8 cellular contexts compared by ENCODE assay signal in genomic region chr10:72087392-72087968, GRCh38. TPM values are rescaled to one million over a fixed set of nuclear protein-coding genes. Genes with fewer than 3 reads are reported as not detected.
A peak's percentile ranks its signal among the peaks of the same experiment; 100 is the strongest.
DNase-seq lines count a peak whose midpoint lies in the region; ATAC-seq and TF ChIP-seq lines count a peak whose summit lies in the region.

No MANE protein-coding gene starts in this region.

- no peak overlapping the region for H2AFZ ChIP-seq in neural cell (ENCODE audit: low read depth, low read length)

- peaks cover 25 to 53% of the 10 kb centered on the region in 2 donors for H3K36me3 Mint-ChIP-seq in CD4-positive, alpha-beta memory T cell

- peak overlapping the region; percentile 54 for H3K9ac ChIP-seq in endocrine pancreas (ENCODE audit: control insufficient read depth, insufficient read depth, low read length)
- H3K9ac ChIP-seq in neural cell (ENCODE audit: low read length): peak overlapping the region; percentile 41

- H3K4me2 ChIP-seq in neural cell (ENCODE audit: low read length): no peak overlapping the region

- H3K79me2 ChIP-seq in neural cell (replicated peaks; ENCODE audit: insufficient read depth, low read length): no peaks in the 10 kb centered on the region

- peak overlapping the region; percentile 92 to 100 (median 97) for H3K4me3 Mint-ChIP-seq in CD4-positive, alpha-beta memory T cell

- TF ChIP-seq RAD21 in neural cell (conservative IDR thresholded peaks at IDR 0.05): no peak

- H3K27ac Mint-ChIP-seq in CD4-positive, alpha-beta memory T cell: peak overlapping the region; percentile 93 to 99 (median 97)

- POLR2A ChIA-PET in CD4-positive, alpha-beta memory T cell (lab: Charles Lee; ENCODE audit: partially characterized antibody): interaction anchor here (0.6 to 14.0 kb wide), 37 partner anchors 8 to 1408 kb away, joined by 3 to 329 read pairs (median 6); partner anchors contain the start of genes ANAPC16, ASCC1, DDIT4 and DNAJB12

- TF ChIP-seq CTCF in neural cell (IDR thresholded peaks at IDR 0.05; ENCODE audit: poor library complexity, severe bottlenecking): no peak

- H3K27me3 Mint-ChIP-seq in CD4-positive, alpha-beta memory T cell: peaks cover 0 to 2% of the 10 kb centered on the region in 2 donors

- intact Hi-C loops in CD4-positive, alpha-beta memory T cell (cut with micrococcal nuclease): loop anchor here (1.0 to 10.0 kb wide), 3 partner anchors 8 to 343 kb away; no protein-coding TSS in a partner anchor

- H3K9me3 Mint-ChIP-seq in CD4-positive, alpha-beta memory T cell: peaks cover 0 to 5% (median 0%) of the 10 kb centered on the region in 8 donors

- peak overlapping the region; percentile 94 for H3K27ac ChIP-seq in CD4-positive, alpha-beta memory T cell (ENCODE audit: low read depth, low read length)
- no peak overlapping the region for H3K27ac ChIP-seq in neural cell (ENCODE audit: low read length)

- peaks cover 64% of the 10 kb centered on the region for H3K4me1 ChIP-seq in CD4-positive, alpha-beta memory T cell (ENCODE audit: insufficient read depth, low read length)
- no peaks in the 10 kb centered on the region for H3K4me1 ChIP-seq in endocrine pancreas (ENCODE audit: control insufficient read depth, insufficient read depth, low read length)

- H3K27me3 ChIP-seq in CD4-positive, alpha-beta memory T cell (ENCODE audit: insufficient read depth, low read length): no peaks in the 10 kb centered on the region
- H3K27me3 ChIP-seq in endocrine pancreas (ENCODE audit: control insufficient read depth, insufficient read depth, low read length) (no peaks in the 10 kb centered on the region), neural cell (ENCODE audit: insufficient read depth, low read depth, low read length) (peaks cover 62% of the 10 kb centered on the region)

- CTCF ChIA-PET in CD4-positive, alpha-beta memory T cell (lab: Charles Lee; ENCODE audit: partially characterized antibody): interaction anchor here (0.6 to 4.1 kb wide), 15 partner anchors 8 to 250 kb away, joined by 3 to 24 read pairs (median 4); no protein-coding TSS in a partner anchor

- H3F3A ChIP-seq in neural cell (ENCODE audit: insufficient read depth, low read length, poor library complexity, severe bottlenecking): no peaks in the 10 kb centered on the region

- no peaks in the 10 kb centered on the region for H4K20me1 ChIP-seq in neural cell (ENCODE audit: insufficient read depth)

- peak overlapping the region; percentile 82 to 98 for H3K4me3 ChIP-seq in CD4-positive, alpha-beta memory T cell (ENCODE audit: low read length in 2 of 2)
- H3K4me3 ChIP-seq in endocrine pancreas (ENCODE audit: control insufficient read depth, insufficient read depth, low read length) (no peak overlapping the region), neural cell (ENCODE audit: low read length) (peak overlapping the region; percentile 65)

- peak; percentile 49 to 59 (median 54) for DNase-seq in CD4-positive, alpha-beta memory T cell
- DNase-seq in EL: no peak
- no peak for DNase-seq in NCI-H2227 treated with DMSO at 0.1 percent for 48 hours (lab: John Stamatoyannopoulos, UW)
- no peak for DNase-seq in DMS 273 treated with DMSO at 0.1 percent for 48 hours (lab: John Stamatoyannopoulos, UW)

- peaks cover 44 to 74% (median 57%) of the 10 kb centered on the region in 4 donors for H3K4me1 Mint-ChIP-seq in CD4-positive, alpha-beta memory T cell

- H3K36me3 ChIP-seq in CD4-positive, alpha-beta memory T cell (ENCODE audit: insufficient read depth, low read length): peaks cover 36% of the 10 kb centered on the region
- H3K36me3 ChIP-seq in endocrine pancreas (ENCODE audit: control insufficient read depth, insufficient read depth, low read length) (no peaks in the 10 kb centered on the region), neural cell (ENCODE audit: insufficient read depth, low read length) (no peaks in the 10 kb centered on the region)

- no peak for TF ChIP-seq EP300 in neural cell (conservative IDR thresholded peaks at IDR 0.05; ENCODE audit: poor library complexity, severe bottlenecking)

- no peaks in the 10 kb centered on the region for H3K9me3 ChIP-seq in CD4-positive, alpha-beta memory T cell (ENCODE audit: control insufficient read depth in 1 of 2, low read length in 2 of 2)
- H3K9me3 ChIP-seq in endocrine pancreas (ENCODE audit: control insufficient read depth, low read length) (no peaks in the 10 kb centered on the region), neural cell (ENCODE audit: low read length) (no peaks in the 10 kb centered on the region)

- no peaks in the 10 kb centered on the region for H3K9me2 ChIP-seq in neural cell (ENCODE audit: insufficient read depth, low read length)

- peak; percentile 32 to 40 for ATAC-seq in activated CD4-positive, CD25-positive, alpha-beta regulatory T cell treated with anti-CD3 and anti-CD28 coated beads, Interleukin-2, amount 50 U/mL, for 24 hours
- ATAC-seq in GM21786 (IDR thresholded peaks at IDR 0.05; ENCODE audit: unreplicated experiment): no peak

TF ChIP-seq in neural cell, 6 proteins besides CTCF, POLR2A, EP300 and RAD21:
- TF ChIP-seq, protein P1, sequence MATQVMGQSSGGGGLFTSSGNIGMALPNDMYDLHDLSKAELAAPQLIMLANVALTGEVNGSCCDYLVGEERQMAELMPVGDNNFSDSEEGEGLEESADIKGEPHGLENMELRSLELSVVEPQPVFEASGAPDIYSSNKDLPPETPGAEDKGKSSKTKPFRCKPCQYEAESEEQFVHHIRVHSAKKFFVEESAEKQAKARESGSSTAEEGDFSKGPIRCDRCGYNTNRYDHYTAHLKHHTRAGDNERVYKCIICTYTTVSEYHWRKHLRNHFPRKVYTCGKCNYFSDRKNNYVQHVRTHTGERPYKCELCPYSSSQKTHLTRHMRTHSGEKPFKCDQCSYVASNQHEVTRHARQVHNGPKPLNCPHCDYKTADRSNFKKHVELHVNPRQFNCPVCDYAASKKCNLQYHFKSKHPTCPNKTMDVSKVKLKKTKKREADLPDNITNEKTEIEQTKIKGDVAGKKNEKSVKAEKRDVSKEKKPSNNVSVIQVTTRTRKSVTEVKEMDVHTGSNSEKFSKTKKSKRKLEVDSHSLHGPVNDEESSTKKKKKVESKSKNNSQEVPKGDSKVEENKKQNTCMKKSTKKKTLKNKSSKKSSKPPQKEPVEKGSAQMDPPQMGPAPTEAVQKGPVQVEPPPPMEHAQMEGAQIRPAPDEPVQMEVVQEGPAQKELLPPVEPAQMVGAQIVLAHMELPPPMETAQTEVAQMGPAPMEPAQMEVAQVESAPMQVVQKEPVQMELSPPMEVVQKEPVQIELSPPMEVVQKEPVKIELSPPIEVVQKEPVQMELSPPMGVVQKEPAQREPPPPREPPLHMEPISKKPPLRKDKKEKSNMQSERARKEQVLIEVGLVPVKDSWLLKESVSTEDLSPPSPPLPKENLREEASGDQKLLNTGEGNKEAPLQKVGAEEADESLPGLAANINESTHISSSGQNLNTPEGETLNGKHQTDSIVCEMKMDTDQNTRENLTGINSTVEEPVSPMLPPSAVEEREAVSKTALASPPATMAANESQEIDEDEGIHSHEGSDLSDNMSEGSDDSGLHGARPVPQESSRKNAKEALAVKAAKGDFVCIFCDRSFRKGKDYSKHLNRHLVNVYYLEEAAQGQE (IDR thresholded peaks at IDR 0.05; ENCODE audit: borderline replicate concordance): no peak
- TF ChIP-seq SMC3 (conservative IDR thresholded peaks at IDR 0.05; ENCODE audit: poor library complexity) (no peak), MXI1 (conservative IDR thresholded peaks at IDR 0.05; ENCODE audit: poor library complexity, severe bottlenecking) (no peak), EZH2 (IDR thresholded peaks at IDR 0.05; ENCODE audit: borderline replicate concordance, insufficient read depth, low read length, poor library complexity, severe bottlenecking) (peak; percentile 78), TAF1 (IDR thresholded peaks at IDR 0.05; ENCODE audit: low read depth) (no peak), POLR2AphosphoS5 (IDR thresholded peaks at IDR 0.05) (no peak)

RNA-seq across cellular contexts. Expression of gene SPOCK2, which starts 0.9 kb away (rescaled TPM):
- total RNA-seq in CD4-positive, alpha-beta memory T cell: 100 to 1,000 TPM; 552 to 556 TPM
- 100 to 1,000 TPM; 174 to 260 TPM for polyA plus RNA-seq in CD4-positive, alpha-beta memory T cell
- polyA plus RNA-seq in neural cell: 5.6 and 6.2 TPM in 2 replicates
- polyA minus RNA-seq in neural cell: 4.6 and 7.5 TPM in 2 replicates

Comparison
In these comparisons a context has a peak if more than half of its experiments do, and no peak if none do; other contexts are left out.
1. DNase-seq: peak in CD4-positive, alpha-beta memory T cell (5 of 5); none in EL (single experiment), NCI-H2227 treated with DMSO at 0.1 percent for 48 hours (single experiment) and DMS 273 treated with DMSO at 0.1 percent for 48 hours (single experiment).
2. RNA of gene SPOCK2, which starts 0.9 kb away (polyA plus RNA-seq): 174 to 260 TPM in CD4-positive, alpha-beta memory T cell; 5.6 to 6.2 TPM in neural cell; every median in the first group is over 10 times any median in the second.